16 cellular contexts compared by ENCODE assay signal in the genomic region with DNA sequence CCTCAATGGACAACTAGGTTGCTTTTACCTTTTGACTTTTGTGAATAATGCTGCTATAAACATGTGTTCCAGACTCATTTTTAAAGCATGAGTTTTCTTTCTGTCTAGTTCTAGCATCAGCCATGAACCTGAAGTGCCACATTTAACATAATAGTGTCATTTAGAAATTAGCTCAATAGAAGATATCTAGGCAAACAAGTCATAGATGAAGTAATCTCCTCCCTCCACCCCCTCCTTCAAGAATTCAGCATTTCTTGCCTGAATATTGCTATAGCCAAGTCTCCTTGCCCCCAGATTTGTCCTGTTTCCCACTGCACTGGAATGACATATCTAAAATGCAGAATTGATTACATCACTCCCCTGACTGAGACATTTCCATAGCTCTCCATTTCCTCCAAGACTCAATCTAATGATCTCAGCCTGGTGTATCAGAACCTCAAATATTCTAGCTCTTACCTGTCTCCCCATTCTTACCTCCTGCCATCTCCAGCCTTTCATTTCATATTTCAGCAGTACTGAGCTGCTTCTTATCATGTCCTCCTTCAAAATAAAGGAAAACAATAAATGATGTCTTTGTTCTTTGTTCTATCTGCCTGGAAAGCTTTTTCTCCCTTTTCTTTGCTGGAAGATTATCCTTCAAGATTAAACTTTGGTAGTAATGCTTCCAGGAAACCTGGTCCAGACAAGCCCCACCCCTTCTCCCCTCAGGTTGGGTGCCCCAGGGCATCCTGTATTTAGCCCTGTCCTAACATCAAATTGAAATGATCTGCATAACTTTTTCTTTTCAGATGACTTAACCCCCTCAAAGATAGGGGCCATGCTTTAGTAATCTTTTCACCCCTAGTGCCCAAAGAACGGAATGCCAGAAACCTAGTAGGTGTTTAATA.
DNase-seq lines count a peak whose midpoint lies in the region; FAIRE-seq and TF ChIP-seq lines count a peak whose summit lies in the region.
"Had no signal": no experiment of that assay in that cellular context is flagged by ENCODE, and none has a peak within 500 bp of the region (broad histone marks: within the 10 kb centered on the region; RNA-seq: fewer than 3 reads in every experiment).

No MANE protein-coding gene starts in this region.

- no peaks in the 10 kb centered on the region for H3K4me1 ChIP-seq in astrocyte (ENCODE audit: insufficient read depth, low read length)
- H3K4me1 ChIP-seq in right atrium auricular region = no peaks in the 10 kb centered on the region

- no peak overlapping the region for H3K27ac ChIP-seq in astrocyte (ENCODE audit: low read depth, low read length)
- peak overlapping the region; percentile 4 for H3K27ac ChIP-seq in neural cell (ENCODE audit: low read length)
- H3K27ac ChIP-seq in right atrium auricular region = no peak overlapping the region
- H3K27ac ChIP-seq: 22Rv1, HL-60 had no signal

- FAIRE-seq in astrocyte (lab: Jason Lieb, UNC) = no peak

- H3K27ac Mint-ChIP-seq in activated naive CD4-positive, alpha-beta T cell treated with anti-CD3 and anti-CD28 coated beads, Interleukin-2, amount 50 U/mL, for 24 hours = peak overlapping the region; percentile 2
- peak overlapping the region; percentile 83 for H3K27ac Mint-ChIP-seq in astrocyte (ENCODE audit: unreplicated experiment)
- H3K27ac Mint-ChIP-seq: CD14-positive monocyte; CD8-positive, alpha-beta T cell had no signal

- no peak overlapping the region for H3K4me3 Mint-ChIP-seq in activated naive CD4-positive, alpha-beta T cell treated with anti-CD3 and anti-CD28 coated beads, Interleukin-2, amount 50 U/mL, for 24 hours
- H3K4me3 Mint-ChIP-seq in astrocyte (ENCODE audit: unreplicated experiment) = no peak overlapping the region
- H3K4me3 Mint-ChIP-seq: CD14-positive monocyte; CD8-positive, alpha-beta T cell had no signal

- H2AFZ ChIP-seq in astrocyte (ENCODE audit: low read depth, low read length) (no peak overlapping the region), neural cell (ENCODE audit: low read depth, low read length) (no peak overlapping the region)

- H3K36me3 ChIP-seq in astrocyte (ENCODE audit: insufficient read depth, low read length) (no peaks in the 10 kb centered on the region), neural cell (ENCODE audit: insufficient read depth, low read length) (no peaks in the 10 kb centered on the region), right atrium auricular region (no peaks in the 10 kb centered on the region)

- no peak for TF ChIP-seq EP300 in neural cell (conservative IDR thresholded peaks at IDR 0.05; ENCODE audit: poor library complexity, severe bottlenecking)

- H3K9ac ChIP-seq in astrocyte (ENCODE audit: low read length) = no peak overlapping the region
- no peak overlapping the region for H3K9ac ChIP-seq in neural cell (ENCODE audit: low read length)

- TF ChIP-seq CTCF in astrocyte (IDR thresholded peaks at IDR 0.05; ENCODE audit: insufficient read depth, low read depth, low read length) (no peak), epithelial cell of esophagus (IDR thresholded peaks at IDR 0.05; ENCODE audit: insufficient read depth, low read depth, low read length, missing control alignments) (no peak), neural cell (IDR thresholded peaks at IDR 0.05; ENCODE audit: poor library complexity, severe bottlenecking) (no peak), right atrium auricular region (IDR thresholded peaks at IDR 0.05) (no peak)

- peaks cover 11% of the 10 kb centered on the region for H3K9me3 ChIP-seq in astrocyte (ENCODE audit: insufficient read depth, low read depth, low read length)
- H3K9me3 ChIP-seq in neural cell (ENCODE audit: low read length) = no peaks in the 10 kb centered on the region
- H3K9me3 ChIP-seq in right atrium auricular region = peaks cover 0 to 29% of the 10 kb centered on the region in 2 donors

- H3K4me2 ChIP-seq in astrocyte (ENCODE audit: low read length) = no peak overlapping the region
- no peak overlapping the region for H3K4me2 ChIP-seq in neural cell (ENCODE audit: low read length)

- H3K27me3 Mint-ChIP-seq in activated naive CD4-positive, alpha-beta T cell treated with anti-CD3 and anti-CD28 coated beads, Interleukin-2, amount 50 U/mL, for 24 hours = no peaks in the 10 kb centered on the region
- H3K27me3 Mint-ChIP-seq in astrocyte (ENCODE audit: low read depth, unreplicated experiment) = no peaks in the 10 kb centered on the region

- H3K4me3 ChIP-seq in astrocyte (ENCODE audit: insufficient read depth, low read depth, low read length) = no peak overlapping the region
- no peak overlapping the region for H3K4me3 ChIP-seq in epithelial cell of esophagus (ENCODE audit: low read length)
- no peak overlapping the region for H3K4me3 ChIP-seq in neural cell (ENCODE audit: low read length)
- no peak overlapping the region for H3K4me3 ChIP-seq in right atrium auricular region

- peaks cover 4% of the 10 kb centered on the region for H3K36me3 Mint-ChIP-seq in activated naive CD4-positive, alpha-beta T cell treated with anti-CD3 and anti-CD28 coated beads, Interleukin-2, amount 50 U/mL, for 24 hours
- H3K36me3 Mint-ChIP-seq in astrocyte (ENCODE audit: low read depth, unreplicated experiment) = no peaks in the 10 kb centered on the region
- H3K36me3 Mint-ChIP-seq: CD14-positive monocyte; CD8-positive, alpha-beta T cell had no signal

- peaks cover 17% of the 10 kb centered on the region for H3K9me3 Mint-ChIP-seq in activated naive CD4-positive, alpha-beta T cell treated with anti-CD3 and anti-CD28 coated beads, Interleukin-2, amount 50 U/mL, for 24 hours
- H3K9me3 Mint-ChIP-seq in astrocyte (ENCODE audit: unreplicated experiment) = peaks cover 11% of the 10 kb centered on the region

- H4K20me1 ChIP-seq in astrocyte (ENCODE audit: insufficient read depth, low read length) (no peaks in the 10 kb centered on the region), neural cell (ENCODE audit: insufficient read depth) (no peaks in the 10 kb centered on the region)

- no peak for TF ChIP-seq RAD21 in neural cell (conservative IDR thresholded peaks at IDR 0.05)

- no peaks in the 10 kb centered on the region for H3K9me2 ChIP-seq in neural cell (ENCODE audit: insufficient read depth, low read length)

- H3F3A ChIP-seq in neural cell (ENCODE audit: insufficient read depth, low read length, poor library complexity, severe bottlenecking) = no peaks in the 10 kb centered on the region

- H3K79me2 ChIP-seq in astrocyte (ENCODE audit: insufficient read depth, low read length) = no peaks in the 10 kb centered on the region
- no peaks in the 10 kb centered on the region for H3K79me2 ChIP-seq in neural cell (replicated peaks; ENCODE audit: insufficient read depth, low read length)

- peaks cover 5% of the 10 kb centered on the region for H3K4me1 Mint-ChIP-seq in activated naive CD4-positive, alpha-beta T cell treated with anti-CD3 and anti-CD28 coated beads, Interleukin-2, amount 50 U/mL, for 24 hours
- H3K4me1 Mint-ChIP-seq in astrocyte (ENCODE audit: low read depth, unreplicated experiment) = peaks cover 25% of the 10 kb centered on the region
- H3K4me1 Mint-ChIP-seq: CD14-positive monocyte had no signal

- H3K27me3 ChIP-seq in astrocyte (ENCODE audit: insufficient read depth, low read length) (no peaks in the 10 kb centered on the region), neural cell (ENCODE audit: insufficient read depth, low read depth, low read length) (no peaks in the 10 kb centered on the region), right atrium auricular region (no peaks in the 10 kb centered on the region)

- no peak for DNase-seq in activated naive CD4-positive, alpha-beta T cell (lab: John Stamatoyannopoulos, UW)
- DNase-seq in astrocyte (ENCODE audit: low read depth) (peak; percentile 30), epithelial cell of esophagus (ENCODE audit: low read depth) (peak; percentile 44), NCI-H345 (lab: John Stamatoyannopoulos, UW) (no peak), right atrium auricular region (ENCODE audit: low spot score) (no peak), hepatic stellate cell (ENCODE audit: low spot score) (no peak)
- DNase-seq: CD8-positive, alpha-beta T cell; COR-L47; DND-41; GF-D8; HCEC 1CT had no signal

TF ChIP-seq in neural cell, 6 proteins besides CTCF, POLR2A, EP300 and RAD21:
- TF ChIP-seq MXI1 (conservative IDR thresholded peaks at IDR 0.05; ENCODE audit: poor library complexity, severe bottlenecking) (no peak), SMC3 (conservative IDR thresholded peaks at IDR 0.05; ENCODE audit: poor library complexity) (no peak), TAF1 (IDR thresholded peaks at IDR 0.05; ENCODE audit: low read depth) (no peak)
- TF ChIP-seq, protein P1, sequence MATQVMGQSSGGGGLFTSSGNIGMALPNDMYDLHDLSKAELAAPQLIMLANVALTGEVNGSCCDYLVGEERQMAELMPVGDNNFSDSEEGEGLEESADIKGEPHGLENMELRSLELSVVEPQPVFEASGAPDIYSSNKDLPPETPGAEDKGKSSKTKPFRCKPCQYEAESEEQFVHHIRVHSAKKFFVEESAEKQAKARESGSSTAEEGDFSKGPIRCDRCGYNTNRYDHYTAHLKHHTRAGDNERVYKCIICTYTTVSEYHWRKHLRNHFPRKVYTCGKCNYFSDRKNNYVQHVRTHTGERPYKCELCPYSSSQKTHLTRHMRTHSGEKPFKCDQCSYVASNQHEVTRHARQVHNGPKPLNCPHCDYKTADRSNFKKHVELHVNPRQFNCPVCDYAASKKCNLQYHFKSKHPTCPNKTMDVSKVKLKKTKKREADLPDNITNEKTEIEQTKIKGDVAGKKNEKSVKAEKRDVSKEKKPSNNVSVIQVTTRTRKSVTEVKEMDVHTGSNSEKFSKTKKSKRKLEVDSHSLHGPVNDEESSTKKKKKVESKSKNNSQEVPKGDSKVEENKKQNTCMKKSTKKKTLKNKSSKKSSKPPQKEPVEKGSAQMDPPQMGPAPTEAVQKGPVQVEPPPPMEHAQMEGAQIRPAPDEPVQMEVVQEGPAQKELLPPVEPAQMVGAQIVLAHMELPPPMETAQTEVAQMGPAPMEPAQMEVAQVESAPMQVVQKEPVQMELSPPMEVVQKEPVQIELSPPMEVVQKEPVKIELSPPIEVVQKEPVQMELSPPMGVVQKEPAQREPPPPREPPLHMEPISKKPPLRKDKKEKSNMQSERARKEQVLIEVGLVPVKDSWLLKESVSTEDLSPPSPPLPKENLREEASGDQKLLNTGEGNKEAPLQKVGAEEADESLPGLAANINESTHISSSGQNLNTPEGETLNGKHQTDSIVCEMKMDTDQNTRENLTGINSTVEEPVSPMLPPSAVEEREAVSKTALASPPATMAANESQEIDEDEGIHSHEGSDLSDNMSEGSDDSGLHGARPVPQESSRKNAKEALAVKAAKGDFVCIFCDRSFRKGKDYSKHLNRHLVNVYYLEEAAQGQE (IDR thresholded peaks at IDR 0.05; ENCODE audit: borderline replicate concordance) = no peak

Comparison
In these comparisons a context has a peak if more than half of its experiments do, and no peak if none do; other contexts are left out.
1. DNase-seq: peak in astrocyte (single experiment) and epithelial cell of esophagus (single experiment); none in activated naive CD4-positive, alpha-beta T cell (0 of 4), NCI-H345 (single experiment), right atrium auricular region (single experiment) and hepatic stellate cell (single experiment).